8 cellular contexts compared by ENCODE assay signal in genomic region chr3:46978985-46979944, GRCh38. TPM values are rescaled to one million over a fixed set of nuclear protein-coding genes. Genes with fewer than 3 reads are reported as not detected.
DNase-seq lines count a peak whose midpoint lies in the region; ATAC-seq, FAIRE-seq and TF ChIP-seq lines count a peak whose summit lies in the region.

TSS of gene NBEAL2 (plus strand) at chr3:46979666. CDS start at chr3:46979862, 196 bp downstream.

- H3K27ac ChIP-seq in ascending aorta (peak within 1 kb of the TSS; percentile 68 to 87), aorta (ENCODE audit: low read depth in 1 of 2, low read length in 2 of 2) (peak within 1 kb of the TSS in 1 of 2 donors; percentile 84)

- peaks cover 17% of the 10 kb centered on the region for H3K36me3 Mint-ChIP-seq in T-helper 2 cell treated with Interferon-gamma antibody and Interleukin-4, amounts not matched to agents 5 μg/mL and 100 μg/mL, for 36 hours (ENCODE audit: low read depth)

- 1% methylated on average over 36 to 73 of the region's 73 CpGs for WGBS in aorta, 2 donors

- TF ChIP-seq CTCF in ascending aorta (IDR thresholded peaks at IDR 0.05): no peak

- H3K9me3 ChIP-seq in ascending aorta (no peaks in the 10 kb centered on the region), aorta (ENCODE audit: control insufficient read depth, low read length) (no peaks in the 10 kb centered on the region)

- no peaks in the 10 kb centered on the region for H3K9me3 Mint-ChIP-seq in T-helper 2 cell treated with Interferon-gamma antibody and Interleukin-4, amounts not matched to agents 5 μg/mL and 100 μg/mL, for 36 hours

- ATAC-seq in HG02970 (IDR thresholded peaks at IDR 0.05; ENCODE audit: low FRiP score, unreplicated experiment) (peak; percentile 50), aorta (ENCODE audit: low FRiP score) (peak; percentile 89)

- peak within 1 kb of the TSS; percentile 87 for H3K27ac Mint-ChIP-seq in T-helper 2 cell treated with Interferon-gamma antibody and Interleukin-4, amounts not matched to agents 5 μg/mL and 100 μg/mL, for 36 hours

- peaks cover 43% of the 10 kb centered on the region for H3K4me1 Mint-ChIP-seq in T-helper 2 cell treated with Interferon-gamma antibody and Interleukin-4, amounts not matched to agents 5 μg/mL and 100 μg/mL, for 36 hours (ENCODE audit: low read depth)

- no peaks in the 10 kb centered on the region for H3K27me3 ChIP-seq in ascending aorta
- no peaks in the 10 kb centered on the region for H3K27me3 ChIP-seq in aorta (ENCODE audit: control insufficient read depth in 1 of 2, insufficient read depth in 2 of 2, low read length in 1 of 2)

- H3K36me3 ChIP-seq in ascending aorta (no peaks in the 10 kb centered on the region), aorta (ENCODE audit: control insufficient read depth in 1 of 2, insufficient read depth in 2 of 2, low read length in 1 of 2) (no peaks in the 10 kb centered on the region)

- peak within 1 kb of the TSS; percentile 52 to 92 for H3K4me3 ChIP-seq in ascending aorta
- peak within 1 kb of the TSS; percentile 58 to 83 for H3K4me3 ChIP-seq in aorta (ENCODE audit: low read length in 2 of 2)

- no peaks in the 10 kb centered on the region for H3K27me3 Mint-ChIP-seq in T-helper 2 cell treated with Interferon-gamma antibody and Interleukin-4, amounts not matched to agents 5 μg/mL and 100 μg/mL, for 36 hours (ENCODE audit: low read depth)

- intact Hi-C loops in ascending aorta (cut with DNase I): loop anchor here (5.0 to 10.0 kb wide), 2 partner anchors 107 to 134 kb away; no protein-coding TSS in a partner anchor
- intact Hi-C loops in aorta (cut with DNase I): no loop called here

- FAIRE-seq in GM18507 (lab: Jason Lieb, UNC): peak; percentile 90

- DNase-seq in GM18507 (ENCODE audit: extremely low spot score, insufficient read length, low read depth): peak; percentile 87
- peak; percentile 89 for DNase-seq in NCI-H2029 (lab: John Stamatoyannopoulos, UW)
- DNase-seq in T-helper 2 cell treated with Interferon-gamma antibody and Interleukin-4, amounts not matched to agents 5 μg/mL and 100 μg/mL, for 36 hours (ENCODE audit: low spot score): peak; percentile 97
- DNase-seq in ascending aorta (ENCODE audit: low spot score in 2 of 2): peak; percentile 89 to 98
- peak; percentile 96 for DNase-seq in hepatic stellate cell (ENCODE audit: low spot score)
- peak; percentile 73 for DNase-seq in renal cortical epithelial cell (ENCODE audit: low read depth)
- peak; percentile 99 for DNase-seq in aorta

- H3K4me1 ChIP-seq in ascending aorta (peaks cover 23 to 30% of the 10 kb centered on the region in 2 donors), aorta (ENCODE audit: control insufficient read depth in 1 of 2, insufficient read depth in 2 of 2, low read length in 2 of 2) (peaks cover 0 to 5% of the 10 kb centered on the region in 2 donors)

- peak within 1 kb of the TSS; percentile 91 for H3K4me3 Mint-ChIP-seq in T-helper 2 cell treated with Interferon-gamma antibody and Interleukin-4, amounts not matched to agents 5 μg/mL and 100 μg/mL, for 36 hours

RNA-seq across cellular contexts. Expression of gene NBEAL2, which starts in this region (rescaled TPM):
- 70.2 TPM for total RNA-seq in ascending aorta
- 14.2 and 25.6 TPM in 2 replicates for total RNA-seq in renal cortical epithelial cell
- 10 to 100 TPM; 26.2 to 45.8 TPM for total RNA-seq in aorta
- polyA plus RNA-seq in aorta: 10 to 100 TPM in 1 of 2 donors, 1 to 10 TPM in 1; 6.3 to 55.8 TPM
